Comparison of ENCODE assay signal across 1 cellular context in the genomic region with DNA sequence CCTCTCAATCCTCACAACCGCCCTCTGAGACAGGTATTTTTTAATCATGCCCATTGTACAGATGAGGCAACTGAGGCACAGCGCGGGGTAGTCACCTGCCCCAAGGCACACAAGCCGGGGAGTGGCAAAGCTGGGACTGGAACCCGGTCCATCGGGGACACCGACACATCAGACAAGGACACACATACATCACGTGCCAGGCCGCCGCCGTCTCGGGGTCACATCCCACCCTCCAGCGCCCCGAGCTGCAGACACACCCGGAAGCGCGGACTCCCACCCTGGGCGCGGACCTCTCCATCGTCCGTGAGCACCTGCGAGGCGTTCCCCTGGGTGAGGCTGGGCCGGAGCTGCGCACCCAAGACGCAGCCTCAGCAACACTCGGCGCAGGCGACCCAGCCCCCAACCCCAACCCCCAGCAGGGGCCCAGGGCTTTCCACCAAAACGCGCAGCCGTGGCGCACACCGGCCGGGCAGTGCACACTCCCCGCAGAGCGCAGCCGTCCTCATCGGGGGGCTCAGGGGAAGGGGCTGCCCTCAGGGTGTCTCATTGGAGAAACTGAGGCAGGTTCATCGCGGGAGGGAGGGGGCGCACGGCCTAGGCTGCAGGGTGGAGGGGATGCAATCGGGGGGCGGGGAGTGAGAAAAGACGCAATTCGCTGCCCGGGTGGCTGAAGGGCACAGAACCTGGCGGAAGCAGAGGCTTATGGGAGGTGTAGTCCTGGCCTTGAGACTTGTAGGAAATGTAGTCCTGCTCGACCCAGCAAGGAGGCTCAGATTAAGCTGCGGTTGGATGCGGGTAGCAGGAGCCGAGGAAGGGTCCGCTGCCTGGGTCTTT.
TF ChIP-seq lines count a peak whose summit lies in the region.

No MANE protein-coding gene starts in this region.

TF ChIP-seq in K562, 482 proteins besides CTCF, POLR2A, EP300 and RAD21 (continued from another document and continues in another):
- TF ChIP-seq, protein P1, sequence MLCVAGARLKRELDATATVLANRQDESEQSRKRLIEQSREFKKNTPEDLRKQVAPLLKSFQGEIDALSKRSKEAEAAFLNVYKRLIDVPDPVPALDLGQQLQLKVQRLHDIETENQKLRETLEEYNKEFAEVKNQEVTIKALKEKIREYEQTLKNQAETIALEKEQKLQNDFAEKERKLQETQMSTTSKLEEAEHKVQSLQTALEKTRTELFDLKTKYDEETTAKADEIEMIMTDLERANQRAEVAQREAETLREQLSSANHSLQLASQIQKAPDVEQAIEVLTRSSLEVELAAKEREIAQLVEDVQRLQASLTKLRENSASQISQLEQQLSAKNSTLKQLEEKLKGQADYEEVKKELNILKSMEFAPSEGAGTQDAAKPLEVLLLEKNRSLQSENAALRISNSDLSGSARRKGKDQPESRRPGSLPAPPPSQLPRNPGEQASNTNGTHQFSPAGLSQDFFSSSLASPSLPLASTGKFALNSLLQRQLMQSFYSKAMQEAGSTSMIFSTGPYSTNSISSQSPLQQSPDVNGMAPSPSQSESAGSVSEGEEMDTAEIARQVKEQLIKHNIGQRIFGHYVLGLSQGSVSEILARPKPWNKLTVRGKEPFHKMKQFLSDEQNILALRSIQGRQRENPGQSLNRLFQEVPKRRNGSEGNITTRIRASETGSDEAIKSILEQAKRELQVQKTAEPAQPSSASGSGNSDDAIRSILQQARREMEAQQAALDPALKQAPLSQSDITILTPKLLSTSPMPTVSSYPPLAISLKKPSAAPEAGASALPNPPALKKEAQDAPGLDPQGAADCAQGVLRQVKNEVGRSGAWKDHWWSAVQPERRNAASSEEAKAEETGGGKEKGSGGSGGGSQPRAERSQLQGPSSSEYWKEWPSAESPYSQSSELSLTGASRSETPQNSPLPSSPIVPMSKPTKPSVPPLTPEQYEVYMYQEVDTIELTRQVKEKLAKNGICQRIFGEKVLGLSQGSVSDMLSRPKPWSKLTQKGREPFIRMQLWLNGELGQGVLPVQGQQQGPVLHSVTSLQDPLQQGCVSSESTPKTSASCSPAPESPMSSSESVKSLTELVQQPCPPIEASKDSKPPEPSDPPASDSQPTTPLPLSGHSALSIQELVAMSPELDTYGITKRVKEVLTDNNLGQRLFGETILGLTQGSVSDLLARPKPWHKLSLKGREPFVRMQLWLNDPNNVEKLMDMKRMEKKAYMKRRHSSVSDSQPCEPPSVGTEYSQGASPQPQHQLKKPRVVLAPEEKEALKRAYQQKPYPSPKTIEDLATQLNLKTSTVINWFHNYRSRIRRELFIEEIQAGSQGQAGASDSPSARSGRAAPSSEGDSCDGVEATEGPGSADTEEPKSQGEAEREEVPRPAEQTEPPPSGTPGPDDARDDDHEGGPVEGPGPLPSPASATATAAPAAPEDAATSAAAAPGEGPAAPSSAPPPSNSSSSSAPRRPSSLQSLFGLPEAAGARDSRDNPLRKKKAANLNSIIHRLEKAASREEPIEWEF (CRISPR knock-in tag; IDR thresholded peaks at IDR 0.05), result no peak
- TF ChIP-seq HDAC6 (IDR thresholded peaks at IDR 0.05; ENCODE audit: low read depth, low read length), result 0 out of 2 replicates have a peak, but pooled peaks have one; percentile 22
- TF ChIP-seq SMARCB1 (IDR thresholded peaks at IDR 0.05; ENCODE audit: insufficient read length, low read depth), result no peak
- no peak for TF ChIP-seq ATF1 (CRISPR knock-in tag; IDR thresholded peaks at IDR 0.05)
- no peak for TF ChIP-seq ATF1 (tag; IDR thresholded peaks at IDR 0.05)
- TF ChIP-seq, protein P2, sequence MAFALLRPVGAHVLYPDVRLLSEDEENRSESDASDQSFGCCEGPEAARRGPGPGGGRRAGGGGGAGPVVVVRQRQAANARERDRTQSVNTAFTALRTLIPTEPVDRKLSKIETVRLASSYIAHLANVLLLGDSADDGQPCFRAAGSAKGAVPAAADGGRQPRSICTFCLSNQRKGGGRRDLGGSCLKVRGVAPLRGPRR (CRISPR knock-in tag; IDR thresholded peaks at IDR 0.05), result no peak
- TF ChIP-seq GABPA (tag; conservative IDR thresholded peaks at IDR 0.05; ENCODE audit: low read depth), result peak; percentile 61
- TF ChIP-seq TEAD1 (CRISPR knock-in tag; IDR thresholded peaks at IDR 0.05), result no peak
- TF ChIP-seq MYBL2 (IDR thresholded peaks at IDR 0.05; ENCODE audit: low read depth), result no peak
- no peak for TF ChIP-seq MYBL2 (CRISPR knock-in tag; IDR thresholded peaks at IDR 0.05; ENCODE audit: borderline replicate concordance)
- TF ChIP-seq FOXJ3 (CRISPR knock-in tag; IDR thresholded peaks at IDR 0.05), result no peak
- TF ChIP-seq FOXM1 (IDR thresholded peaks at IDR 0.05; ENCODE audit: low read depth), result no peak
- no peak for TF ChIP-seq FOXM1 (CRISPR knock-in tag; IDR thresholded peaks at IDR 0.05; ENCODE audit: low read depth)
- TF ChIP-seq, protein P3, sequence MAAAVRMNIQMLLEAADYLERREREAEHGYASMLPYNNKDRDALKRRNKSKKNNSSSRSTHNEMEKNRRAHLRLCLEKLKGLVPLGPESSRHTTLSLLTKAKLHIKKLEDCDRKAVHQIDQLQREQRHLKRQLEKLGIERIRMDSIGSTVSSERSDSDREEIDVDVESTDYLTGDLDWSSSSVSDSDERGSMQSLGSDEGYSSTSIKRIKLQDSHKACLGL (CRISPR knock-in tag; IDR thresholded peaks at IDR 0.05; ENCODE audit: borderline replicate concordance, poor library complexity, severe bottlenecking), result no peak
- peak; percentile 85 to 87 for TF ChIP-seq NRF1 (conservative IDR thresholded peaks at IDR 0.05 in 1 of 2, IDR thresholded peaks at IDR 0.05 in 1 of 2)
- no peak for TF ChIP-seq U2AF2 (optimal IDR thresholded peaks at IDR 0.05; ENCODE audit: low read depth, low read length)
- TF ChIP-seq CXXC5 (CRISPR knock-in tag; IDR thresholded peaks at IDR 0.05), result 0 out of 2 replicates have a peak, but pooled peaks have one; percentile 38
- TF ChIP-seq NFATC3 (IDR thresholded peaks at IDR 0.05), result no peak
- no peak for TF ChIP-seq MEIS2 (IDR thresholded peaks at IDR 0.05; ENCODE audit: partially characterized antibody)
- TF ChIP-seq ZNF75A (CRISPR knock-in tag; IDR thresholded peaks at IDR 0.05), result no peak
- TF ChIP-seq, protein P4, sequence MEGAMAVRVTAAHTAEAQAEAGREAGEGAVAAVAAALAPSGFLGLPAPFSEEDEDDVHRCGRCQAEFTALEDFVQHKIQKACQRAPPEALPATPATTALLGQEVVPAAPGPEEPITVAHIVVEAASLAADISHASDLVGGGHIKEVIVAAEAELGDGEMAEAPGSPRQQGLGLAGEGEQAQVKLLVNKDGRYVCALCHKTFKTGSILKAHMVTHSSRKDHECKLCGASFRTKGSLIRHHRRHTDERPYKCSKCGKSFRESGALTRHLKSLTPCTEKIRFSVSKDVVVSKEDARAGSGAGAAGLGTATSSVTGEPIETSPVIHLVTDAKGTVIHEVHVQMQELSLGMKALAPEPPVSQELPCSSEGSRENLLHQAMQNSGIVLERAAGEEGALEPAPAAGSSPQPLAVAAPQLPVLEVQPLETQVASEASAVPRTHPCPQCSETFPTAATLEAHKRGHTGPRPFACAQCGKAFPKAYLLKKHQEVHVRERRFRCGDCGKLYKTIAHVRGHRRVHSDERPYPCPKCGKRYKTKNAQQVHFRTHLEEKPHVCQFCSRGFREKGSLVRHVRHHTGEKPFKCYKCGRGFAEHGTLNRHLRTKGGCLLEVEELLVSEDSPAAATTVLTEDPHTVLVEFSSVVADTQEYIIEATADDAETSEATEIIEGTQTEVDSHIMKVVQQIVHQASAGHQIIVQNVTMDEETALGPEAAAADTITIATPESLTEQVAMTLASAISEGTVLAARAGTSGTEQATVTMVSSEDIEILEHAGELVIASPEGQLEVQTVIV (CRISPR knock-in tag; IDR thresholded peaks at IDR 0.05; ENCODE audit: borderline replicate concordance), result no peak
- TF ChIP-seq SOX6 (IDR thresholded peaks at IDR 0.05), result no peak
- TF ChIP-seq SIN3A (IDR thresholded peaks at IDR 0.05; ENCODE audit: borderline replicate concordance in 2 of 2, control insufficient read depth in 1 of 2, low read depth in 2 of 2, low read length in 2 of 2), result 0 out of 4 replicates have a peak, but pooled peaks of 1 of the 2 experiments have one; percentile 34
- peak; percentile 86 for TF ChIP-seq ZNF143 (CRISPR knock-in tag; IDR thresholded peaks at IDR 0.05)
- TF ChIP-seq, protein P5, sequence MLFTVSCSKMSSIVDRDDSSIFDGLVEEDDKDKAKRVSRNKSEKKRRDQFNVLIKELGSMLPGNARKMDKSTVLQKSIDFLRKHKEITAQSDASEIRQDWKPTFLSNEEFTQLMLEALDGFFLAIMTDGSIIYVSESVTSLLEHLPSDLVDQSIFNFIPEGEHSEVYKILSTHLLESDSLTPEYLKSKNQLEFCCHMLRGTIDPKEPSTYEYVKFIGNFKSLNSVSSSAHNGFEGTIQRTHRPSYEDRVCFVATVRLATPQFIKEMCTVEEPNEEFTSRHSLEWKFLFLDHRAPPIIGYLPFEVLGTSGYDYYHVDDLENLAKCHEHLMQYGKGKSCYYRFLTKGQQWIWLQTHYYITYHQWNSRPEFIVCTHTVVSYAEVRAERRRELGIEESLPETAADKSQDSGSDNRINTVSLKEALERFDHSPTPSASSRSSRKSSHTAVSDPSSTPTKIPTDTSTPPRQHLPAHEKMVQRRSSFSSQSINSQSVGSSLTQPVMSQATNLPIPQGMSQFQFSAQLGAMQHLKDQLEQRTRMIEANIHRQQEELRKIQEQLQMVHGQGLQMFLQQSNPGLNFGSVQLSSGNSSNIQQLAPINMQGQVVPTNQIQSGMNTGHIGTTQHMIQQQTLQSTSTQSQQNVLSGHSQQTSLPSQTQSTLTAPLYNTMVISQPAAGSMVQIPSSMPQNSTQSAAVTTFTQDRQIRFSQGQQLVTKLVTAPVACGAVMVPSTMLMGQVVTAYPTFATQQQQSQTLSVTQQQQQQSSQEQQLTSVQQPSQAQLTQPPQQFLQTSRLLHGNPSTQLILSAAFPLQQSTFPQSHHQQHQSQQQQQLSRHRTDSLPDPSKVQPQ (CRISPR knock-in tag; IDR thresholded peaks at IDR 0.05; ENCODE audit: borderline replicate concordance), result no peak
- no peak for TF ChIP-seq ZKSCAN8 (CRISPR knock-in tag; IDR thresholded peaks at IDR 0.05)
- no peak for TF ChIP-seq JUNB (CRISPR knock-in tag; conservative IDR thresholded peaks at IDR 0.05)
- no peak for TF ChIP-seq NR2C2 (CRISPR knock-in tag; IDR thresholded peaks at IDR 0.05)
- peak; percentile 69 for TF ChIP-seq NR2C2 (tag; IDR thresholded peaks at IDR 0.05)
- TF ChIP-seq GABPB1 (CRISPR knock-in tag; IDR thresholded peaks at IDR 0.05), result peak; percentile 68; the same call in 1 of the 2 replicates
- TF ChIP-seq PHTF2 (CRISPR knock-in tag; IDR thresholded peaks at IDR 0.05), result no peak
- TF ChIP-seq MCM7 (IDR thresholded peaks at IDR 0.05), result no peak
- no peak for TF ChIP-seq CBX5 (IDR thresholded peaks at IDR 0.05; ENCODE audit: borderline replicate concordance, low read depth)
- TF ChIP-seq ERF (CRISPR knock-in tag; IDR thresholded peaks at IDR 0.05), result no peak
- no peak for TF ChIP-seq HIVEP1 (CRISPR knock-in tag; IDR thresholded peaks at IDR 0.05)
- TF ChIP-seq, protein P6, sequence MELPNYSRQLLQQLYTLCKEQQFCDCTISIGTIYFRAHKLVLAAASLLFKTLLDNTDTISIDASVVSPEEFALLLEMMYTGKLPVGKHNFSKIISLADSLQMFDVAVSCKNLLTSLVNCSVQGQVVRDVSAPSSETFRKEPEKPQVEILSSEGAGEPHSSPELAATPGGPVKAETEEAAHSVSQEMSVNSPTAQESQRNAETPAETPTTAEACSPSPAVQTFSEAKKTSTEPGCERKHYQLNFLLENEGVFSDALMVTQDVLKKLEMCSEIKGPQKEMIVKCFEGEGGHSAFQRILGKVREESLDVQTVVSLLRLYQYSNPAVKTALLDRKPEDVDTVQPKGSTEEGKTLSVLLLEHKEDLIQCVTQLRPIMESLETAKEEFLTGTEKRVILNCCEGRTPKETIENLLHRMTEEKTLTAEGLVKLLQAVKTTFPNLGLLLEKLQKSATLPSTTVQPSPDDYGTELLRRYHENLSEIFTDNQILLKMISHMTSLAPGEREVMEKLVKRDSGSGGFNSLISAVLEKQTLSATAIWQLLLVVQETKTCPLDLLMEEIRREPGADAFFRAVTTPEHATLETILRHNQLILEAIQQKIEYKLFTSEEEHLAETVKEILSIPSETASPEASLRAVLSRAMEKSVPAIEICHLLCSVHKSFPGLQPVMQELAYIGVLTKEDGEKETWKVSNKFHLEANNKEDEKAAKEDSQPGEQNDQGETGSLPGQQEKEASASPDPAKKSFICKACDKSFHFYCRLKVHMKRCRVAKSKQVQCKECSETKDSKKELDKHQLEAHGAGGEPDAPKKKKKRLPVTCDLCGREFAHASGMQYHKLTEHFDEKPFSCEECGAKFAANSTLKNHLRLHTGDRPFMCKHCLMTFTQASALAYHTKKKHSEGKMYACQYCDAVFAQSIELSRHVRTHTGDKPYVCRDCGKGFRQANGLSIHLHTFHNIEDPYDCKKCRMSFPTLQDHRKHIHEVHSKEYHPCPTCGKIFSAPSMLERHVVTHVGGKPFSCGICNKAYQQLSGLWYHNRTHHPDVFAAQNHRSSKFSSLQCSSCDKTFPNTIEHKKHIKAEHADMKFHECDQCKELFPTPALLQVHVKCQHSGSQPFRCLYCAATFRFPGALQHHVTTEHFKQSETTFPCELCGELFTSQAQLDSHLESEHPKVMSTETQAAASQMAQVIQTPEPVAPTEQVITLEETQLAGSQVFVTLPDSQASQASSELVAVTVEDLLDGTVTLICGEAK (IDR thresholded peaks at IDR 0.05), result peak; percentile 67
- TF ChIP-seq, protein P6 (CRISPR knock-in tag; IDR thresholded peaks at IDR 0.05), result no peak
- no peak for TF ChIP-seq ZNF253 (CRISPR knock-in tag; conservative IDR thresholded peaks at IDR 0.05)
- no peak for TF ChIP-seq SETDB1 (IDR thresholded peaks at IDR 0.05; ENCODE audit: low read length)
